In genomic region chr3:11556851-11557644, GRCh38 we compare ENCODE assay signal across 9 cellular contexts.
DNase-seq lines count a peak whose midpoint lies in the region; ATAC-seq and TF ChIP-seq lines count a peak whose summit lies in the region.
"Had no signal": no experiment of that assay in that cellular context is flagged by ENCODE, and none has a peak within 500 bp of the region (broad histone marks: within the 10 kb centered on the region; RNA-seq: fewer than 3 reads in every experiment).

No MANE protein-coding gene starts in this region.

- no peak for ATAC-seq in GM21786 (IDR thresholded peaks at IDR 0.05; ENCODE audit: unreplicated experiment)
- no peak for ATAC-seq in GM21381 (IDR thresholded peaks at IDR 0.05; ENCODE audit: unreplicated experiment)

- H3K79me2 ChIP-seq in GM23248 (ENCODE audit: insufficient read depth), result peaks cover 73% of the 10 kb centered on the region

- no peaks in the 10 kb centered on the region for H3K27me3 Mint-ChIP-seq in brain
- H3K27me3 Mint-ChIP-seq: activated naive CD8-positive, alpha-beta T cell treated with anti-CD3 and anti-CD28 coated beads, Interleukin-2, amount 10 ng/mL, durations not matched to agents 7 days and 5 days had no signal

- H3K27ac ChIP-seq in GM23248 (peak overlapping the region; percentile 85), skin epidermis (peak overlapping the region in 14 of 21 experiments; percentile 13 to 74 (median 52))

- WGBS in GM23248 (ENCODE audit: low coverage in 1 of 2, low lambda C conversion rate in 2 of 2, missing lambda C conversion rate in 2 of 2), 2 experiments, result 46 to 47% methylated on average over 16 of the region's 16 CpGs

- H3K9me3 ChIP-seq in GM23248 (ENCODE audit: low read depth), result no peaks in the 10 kb centered on the region

- peaks cover 65% of the 10 kb centered on the region for H3K4me1 Mint-ChIP-seq in brain

- peaks cover 7% of the 10 kb centered on the region; the same call in 1 of the 2 replicates for H3K36me3 ChIP-seq in GM23248 (ENCODE audit: low read depth)

- no peaks in the 10 kb centered on the region for H3K27me3 ChIP-seq in GM23248 (replicated peaks; ENCODE audit: insufficient read depth)

- no peaks in the 10 kb centered on the region for H4K20me1 ChIP-seq in GM23248 (ENCODE audit: insufficient read depth)

- peak overlapping the region; percentile 13 for H3K4me2 ChIP-seq in GM23248 (ENCODE audit: unreplicated experiment)

- H3K9ac ChIP-seq in GM23248, result peak overlapping the region; percentile 68

- H3K27ac Mint-ChIP-seq in brain, result peak overlapping the region; percentile 43 to 94 (median 67)
- H3K27ac Mint-ChIP-seq: activated naive CD8-positive, alpha-beta T cell treated with anti-CD3 and anti-CD28 coated beads, Interleukin-2, amount 10 ng/mL, durations not matched to agents 7 days and 5 days had no signal

- no peaks in the 10 kb centered on the region for H3K9me3 Mint-ChIP-seq in brain
- H3K9me3 Mint-ChIP-seq: activated naive CD8-positive, alpha-beta T cell treated with anti-CD3 and anti-CD28 coated beads, Interleukin-2, amount 10 ng/mL, durations not matched to agents 7 days and 5 days had no signal

- H3F3A ChIP-seq in GM23248 (ENCODE audit: insufficient read depth), result peaks cover 30% of the 10 kb centered on the region

- H3K9me2 ChIP-seq in GM23248 (ENCODE audit: insufficient read depth), result no peaks in the 10 kb centered on the region

- in situ Hi-C loops in GM23248 (cut with MboI), result no loop called here

- H3K36me3 Mint-ChIP-seq in brain, result peaks cover 53% of the 10 kb centered on the region

- peak overlapping the region in 2 of 5 experiments; percentile 16 to 44 for H3K4me3 Mint-ChIP-seq in brain
- H3K4me3 Mint-ChIP-seq: activated naive CD8-positive, alpha-beta T cell treated with anti-CD3 and anti-CD28 coated beads, Interleukin-2, amount 10 ng/mL, durations not matched to agents 7 days and 5 days had no signal

- no peak overlapping the region for H2AFZ ChIP-seq in GM23248

- no peak for TF ChIP-seq CTCF in brain (conservative IDR thresholded peaks at IDR 0.05)

- H3K4me3 ChIP-seq in GM23248, result no peak overlapping the region
- H3K4me3 ChIP-seq in skin epidermis, result no peak overlapping the region

- H3K4me1 ChIP-seq in GM23248 (ENCODE audit: insufficient read depth), result peaks cover 21% of the 10 kb centered on the region

- peak; percentile 94 for DNase-seq in GM23248
- peak; percentile 55 for DNase-seq in islet precursor cell
- no peak for DNase-seq in stimulated activated CD4-positive, alpha-beta T cell treated with anti-CD3 and anti-CD28 coated beads, Interleukin-12 subunit alpha, Interleukin-12 subunit beta, amount 100 ng/mL, for 4 hours
- DNase-seq in NCI-H82 treated with DMSO at 0.1 percent for 48 hours (lab: John Stamatoyannopoulos, UW; ENCODE audit: unreplicated experiment), result no peak
- DNase-seq: activated naive CD8-positive, alpha-beta T cell treated with anti-CD3 and anti-CD28 coated beads, Interleukin-2, amount 10 ng/mL, durations not matched to agents 7 days and 5 days had no signal

Comparison
In these comparisons a context has a peak if more than half of its experiments do, and no peak if none do; other contexts are left out.
1. DNase-seq: peak in GM23248 (single experiment) and islet precursor cell (single experiment); none in stimulated activated CD4-positive, alpha-beta T cell treated with anti-CD3 and anti-CD28 coated beads, Interleukin-12 subunit alpha, Interleukin-12 subunit beta, amount 100 ng/mL, for 4 hours (single experiment) and NCI-H82 treated with DMSO at 0.1 percent for 48 hours (single experiment).